Comparison of ENCODE assay signal across 10 cellular contexts in the genomic region with DNA sequence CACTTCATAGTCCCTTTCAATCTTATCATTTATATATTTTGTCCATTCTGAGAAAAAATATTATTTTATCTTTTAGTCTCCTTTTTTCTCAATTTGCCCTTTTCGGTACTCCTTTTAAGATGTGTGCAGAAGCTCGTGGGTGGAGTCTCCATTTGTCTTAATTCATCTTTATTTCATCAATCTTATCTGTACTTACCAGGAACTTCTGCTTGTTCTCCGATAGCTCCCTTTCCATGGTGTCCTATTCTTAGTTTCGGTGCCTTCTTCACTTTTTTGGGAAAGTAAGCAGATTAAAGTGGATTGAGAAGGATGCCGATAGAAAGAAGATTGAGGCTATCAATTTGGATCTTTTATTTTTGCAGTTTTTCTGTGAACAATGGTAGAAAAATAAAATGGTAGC.
"Had no signal": no experiment of that assay in that cellular context is flagged by ENCODE, and none has a peak within 500 bp of the region (broad histone marks: within the 10 kb centered on the region; RNA-seq: fewer than 3 reads in every experiment).

No MANE protein-coding gene starts in this region.

- H3K9me3 ChIP-seq: HAP-1 had no signal

- H3K4me3 Mint-ChIP-seq: H9, HFFc6 had no signal

- H3K9me3 Mint-ChIP-seq: H9, HFFc6 had no signal

- H3K27ac Mint-ChIP-seq: H9, HFFc6 had no signal

- H3K4me3 ChIP-seq: GM23248, HAP-1 had no signal

- H3K36me3 ChIP-seq: HAP-1 had no signal

- ATAC-seq: HCT116 had no signal

- H2AFZ ChIP-seq: GM23248 had no signal

- H3K4me1 ChIP-seq: HAP-1 had no signal

- DNase-seq: GM23248, GOT3, H7, H9, HCEC 1CT, HFFc6 had no signal

- FAIRE-seq: H1, H54 had no signal

- H3K9ac ChIP-seq: GM23248 had no signal

- H3K27ac ChIP-seq: GM23248 had no signal
